In genomic region chr13:31518666-31519065, GRCh38 we compare ENCODE assay signal across 1 cellular context.
TF ChIP-seq lines count a peak whose summit lies in the region.

No MANE protein-coding gene starts in this region.

TF ChIP-seq in GM23338, 12 proteins besides CTCF, POLR2A, EP300 and RAD21 (continued from another document):
- TF ChIP-seq STAT1 (IDR thresholded peaks at IDR 0.05; ENCODE audit: unreplicated experiment) (no peak), JUNB (IDR thresholded peaks at IDR 0.05; ENCODE audit: unreplicated experiment) (no peak), EZH2 (IDR thresholded peaks at IDR 0.05; ENCODE audit: low read depth, unreplicated experiment) (no peak), ETS1 (IDR thresholded peaks at IDR 0.05) (no peak), CREB1 (CRISPR knock-in tag; IDR thresholded peaks at IDR 0.05; ENCODE audit: low read depth) (no peak), ZNF331 (CRISPR knock-in tag; IDR thresholded peaks at IDR 0.05; ENCODE audit: low read depth) (no peak), ZNF462 (CRISPR knock-in tag; IDR thresholded peaks at IDR 0.05) (no peak)
